27 cellular contexts compared by ENCODE assay signal in genomic region chr2:121764681-121765228, GRCh38.
"Had no signal": no experiment of that assay in that cellular context is flagged by ENCODE, and none has a peak within 500 bp of the region (broad histone marks: within the 10 kb centered on the region; RNA-seq: fewer than 3 reads in every experiment).

No MANE protein-coding gene starts in this region.

- H3K27me3 ChIP-seq: breast epithelium, MG63, Peyer's patch, SJSA1 had no signal

- H3K27ac ChIP-seq: breast epithelium, KMS-11, Peyer's patch, SJSA1 had no signal

- H3K9me3 ChIP-seq: breast epithelium, MG63, Peyer's patch, SJSA1 had no signal

- DNase-seq: activated CD4-positive, alpha-beta T cell treated with anti-CD3 and anti-CD28 coated beads for 48 hours; activated CD4-positive, alpha-beta T cell treated with anti-CD3 and anti-CD28 coated beads, Interleukin-2, amount 50 U/mL, for 4 hours; activated CD4-positive, CD25-positive, alpha-beta regulatory T cell treated with anti-CD3 and anti-CD28 coated beads, Interleukin-2, amount 50 U/mL, for 72 hours; activated CD8-positive, alpha-beta memory T cell treated with anti-CD3 and anti-CD28 coated beads, Interleukin-2, amount 50 U/mL, for 48 hours; activated CD8-positive, alpha-beta T cell treated with anti-CD3 and anti-CD28 coated beads, Interleukin-2, amount 10 ng/mL, durations not matched to agents 7 days and 5 days; activated effector memory CD4-positive, alpha-beta T cell treated with anti-CD3 and anti-CD28 coated beads, Interleukin-2, amount 50 U/mL, for 16 hours; activated naive CD4-positive, alpha-beta T cell treated with anti-CD3 and anti-CD28 coated beads, Interleukin-2, amount 10 ng/mL, durations not matched to agents 7 days and 5 days; activated naive CD8-positive, alpha-beta T cell treated with anti-CD3 and anti-CD28 coated beads, Interleukin-2, amount 10 ng/mL, durations not matched to agents 7 days and 5 days; activated T-cell treated with anti-CD3 and anti-CD28 coated beads, Interleukin-2, amount 50 U/mL, for 4 hours; aorta; caudate nucleus; MG63; MV-4-11; NCI-H1105; NCI-H1436 treated with DMSO at 0.1 percent for 48 hours; NCI-H187; NCI-H2081; NCI-H446; NCI-H524; Peyer's patch; SHP77; SW 1271 had no signal

- ATAC-seq: activated CD8-positive, alpha-beta T cell treated with anti-CD3 and anti-CD28 coated beads, Interleukin-2, amount 10 ng/mL, durations not matched to agents 7 days and 5 days; activated T-cell treated with anti-CD3 and anti-CD28 coated beads, Interleukin-2, amount 50 U/mL, for 4 hours; SK-N-SH treated with all-trans-retinoic acid at 6 μM for 48 hours; WTC11 had no signal

- H3K4me3 Mint-ChIP-seq: activated CD8-positive, alpha-beta T cell treated with anti-CD3 and anti-CD28 coated beads, Interleukin-2, amount 10 ng/mL, durations not matched to agents 7 days and 5 days; activated naive CD4-positive, alpha-beta T cell treated with anti-CD3 and anti-CD28 coated beads, Interleukin-2, amount 10 ng/mL, durations not matched to agents 7 days and 5 days; activated naive CD8-positive, alpha-beta T cell treated with anti-CD3 and anti-CD28 coated beads, Interleukin-2, amount 10 ng/mL, durations not matched to agents 7 days and 5 days; activated T-cell treated with anti-CD3 and anti-CD28 coated beads, Interleukin-2, amount 50 U/mL, for 4 hours; WTC11 had no signal

- H3K9me3 Mint-ChIP-seq: activated naive CD4-positive, alpha-beta T cell treated with anti-CD3 and anti-CD28 coated beads, Interleukin-2, amount 10 ng/mL, durations not matched to agents 7 days and 5 days; activated naive CD8-positive, alpha-beta T cell treated with anti-CD3 and anti-CD28 coated beads, Interleukin-2, amount 10 ng/mL, durations not matched to agents 7 days and 5 days; activated T-cell treated with anti-CD3 and anti-CD28 coated beads, Interleukin-2, amount 50 U/mL, for 4 hours; WTC11 had no signal

- H3K4me2 ChIP-seq: KMS-11 had no signal

- H3K4me1 Mint-ChIP-seq: activated naive CD4-positive, alpha-beta T cell treated with anti-CD3 and anti-CD28 coated beads, Interleukin-2, amount 10 ng/mL, durations not matched to agents 7 days and 5 days; WTC11 had no signal

- H3K9ac ChIP-seq: KMS-11 had no signal

- H3K4me3 ChIP-seq: breast epithelium, MG63, Peyer's patch, SJSA1 had no signal

- H3K4me1 ChIP-seq: breast epithelium, Peyer's patch, SJSA1 had no signal

- H3K27me3 Mint-ChIP-seq: activated naive CD4-positive, alpha-beta T cell treated with anti-CD3 and anti-CD28 coated beads, Interleukin-2, amount 10 ng/mL, durations not matched to agents 7 days and 5 days; activated naive CD8-positive, alpha-beta T cell treated with anti-CD3 and anti-CD28 coated beads, Interleukin-2, amount 10 ng/mL, durations not matched to agents 7 days and 5 days had no signal

- H3K27ac Mint-ChIP-seq: activated CD8-positive, alpha-beta T cell treated with anti-CD3 and anti-CD28 coated beads, Interleukin-2, amount 10 ng/mL, durations not matched to agents 7 days and 5 days; activated naive CD4-positive, alpha-beta T cell treated with anti-CD3 and anti-CD28 coated beads, Interleukin-2, amount 10 ng/mL, durations not matched to agents 7 days and 5 days; activated naive CD8-positive, alpha-beta T cell treated with anti-CD3 and anti-CD28 coated beads, Interleukin-2, amount 10 ng/mL, durations not matched to agents 7 days and 5 days; WTC11 had no signal
